9 cellular contexts compared by ENCODE assay signal in genomic region chr5:157994271-157994691, GRCh38.
DNase-seq lines count a peak whose midpoint lies in the region; ATAC-seq and TF ChIP-seq lines count a peak whose summit lies in the region.
"Had no signal": no experiment of that assay in that cellular context is flagged by ENCODE, and none has a peak within 500 bp of the region (broad histone marks: within the 10 kb centered on the region; RNA-seq: fewer than 3 reads in every experiment).

No MANE protein-coding gene starts in this region.

- no peaks in the 10 kb centered on the region for H3F3A ChIP-seq in PC-9 (ENCODE audit: insufficient read depth, low read depth)

- no peaks in the 10 kb centered on the region for H3K36me3 ChIP-seq in PC-9 (ENCODE audit: low read depth)
- H3K36me3 ChIP-seq: thoracic aorta had no signal

- H3K4me1 ChIP-seq in PC-9 (replicated peaks; ENCODE audit: insufficient read depth) = no peaks in the 10 kb centered on the region

- CTCF ChIA-PET in activated CD4-positive, alpha-beta T cell treated with anti-CD3 and anti-CD28 coated beads, Interleukin-2, amount 10 ng/mL, durations not matched to agents 7 days and 5 days (lab: Charles Lee) = interaction anchor here (1.0 kb wide), 1 partner anchor 17 kb away, joined by 3 read pairs; no protein-coding TSS in a partner anchor
- CTCF ChIA-PET in PC-9 (lab: Charles Lee) = interaction anchor here (0.7 to 0.8 kb wide), 2 partner anchors 230 to 669 kb away, joined by 4 to 6 read pairs; no protein-coding TSS in a partner anchor

- no peak overlapping the region for H2AFZ ChIP-seq in PC-9

- H3K27me3 Mint-ChIP-seq in activated CD4-positive, alpha-beta T cell treated with anti-CD3 and anti-CD28 coated beads, Interleukin-2, amount 10 ng/mL, durations not matched to agents 7 days and 5 days = peaks cover 47% of the 10 kb centered on the region

- H3K4me3 ChIP-seq in PC-9 = no peak overlapping the region
- H3K4me3 ChIP-seq: thoracic aorta had no signal

- no peak for TF ChIP-seq CTCF in PC-9 (conservative IDR thresholded peaks at IDR 0.05)

- no peaks in the 10 kb centered on the region for H4K20me1 ChIP-seq in PC-9 (ENCODE audit: insufficient read depth)

- H3K36me3 Mint-ChIP-seq in activated CD4-positive, alpha-beta T cell treated with anti-CD3 and anti-CD28 coated beads, Interleukin-2, amount 10 ng/mL, durations not matched to agents 7 days and 5 days (ENCODE audit: low read depth) = no peaks in the 10 kb centered on the region

- no peaks in the 10 kb centered on the region for H3K9me3 ChIP-seq in PC-9 (ENCODE audit: insufficient read depth, low read depth)
- H3K9me3 ChIP-seq: thoracic aorta had no signal

- H3K27ac ChIP-seq in PC-9 = no peak overlapping the region
- H3K27ac ChIP-seq: thoracic aorta had no signal

- no TSS peak for BruUV-seq in PC-9 (replicated peaks; lab: Mats Ljungman, UMichigan)

- H3K9me2 ChIP-seq in PC-9 (ENCODE audit: insufficient read depth) = no peaks in the 10 kb centered on the region

- ATAC-seq in sciatic nerve (peak; percentile 34), GM18511 (IDR thresholded peaks at IDR 0.05; ENCODE audit: unreplicated experiment) (no peak)

- peaks cover 19% of the 10 kb centered on the region for H3K4me1 Mint-ChIP-seq in activated CD4-positive, alpha-beta T cell treated with anti-CD3 and anti-CD28 coated beads, Interleukin-2, amount 10 ng/mL, durations not matched to agents 7 days and 5 days

- peak overlapping the region; percentile 23 for H3K4me3 Mint-ChIP-seq in activated CD4-positive, alpha-beta T cell treated with anti-CD3 and anti-CD28 coated beads, Interleukin-2, amount 10 ng/mL, durations not matched to agents 7 days and 5 days

- intact Hi-C loops in PC-9 (cut with micrococcal nuclease; ENCODE audit: unreplicated experiment) (loop anchor here (2.0 to 10.0 kb wide), 2 partner anchors 177 to 649 kb away; a partner anchor contains a TSS), sciatic nerve (cut with DNase I) (no loop called here)

- peak; percentile 63 for DNase-seq in activated CD4-positive, alpha-beta T cell treated with anti-CD3 and anti-CD28 coated beads, Interleukin-2, amount 10 ng/mL, durations not matched to agents 7 days and 5 days
- DNase-seq in activated CD4-positive, alpha-beta T cell treated with anti-CD3 and anti-CD28 coated beads, Interleukin-2, amount 50 U/mL, for 48 hours = no peak
- DNase-seq in PC-9 = peak in 1 of 2 experiments; percentile 40
- peak; percentile 78 for DNase-seq in central memory CD4-positive, alpha-beta T cell
- DNase-seq in sciatic nerve (ENCODE audit: low spot score) = no peak
- DNase-seq in NCI-H2227 treated with DMSO at 0.1 percent for 48 hours (lab: John Stamatoyannopoulos, UW) = no peak
- DNase-seq in HuH-7 (ENCODE audit: low spot score) = no peak

- no peak overlapping the region for H3K27ac Mint-ChIP-seq in activated CD4-positive, alpha-beta T cell treated with anti-CD3 and anti-CD28 coated beads, Interleukin-2, amount 10 ng/mL, durations not matched to agents 7 days and 5 days

- POLR2A ChIA-PET in activated CD4-positive, alpha-beta T cell treated with anti-CD3 and anti-CD28 coated beads, Interleukin-2, amount 10 ng/mL, durations not matched to agents 7 days and 5 days (lab: Charles Lee) = no interaction called here
- POLR2A ChIA-PET in PC-9 (lab: Charles Lee; ENCODE audit: unreplicated experiment) = no interaction called here

- no peaks in the 10 kb centered on the region for H3K9me3 Mint-ChIP-seq in activated CD4-positive, alpha-beta T cell treated with anti-CD3 and anti-CD28 coated beads, Interleukin-2, amount 10 ng/mL, durations not matched to agents 7 days and 5 days

- no peaks in the 10 kb centered on the region for H3K79me2 ChIP-seq in PC-9 (ENCODE audit: low read depth)

- 0 out of 2 replicates have a peak overlapping the region, but pooled peaks have one; percentile 18 for H3K4me2 ChIP-seq in PC-9

- no peaks in the 10 kb centered on the region for H3K27me3 ChIP-seq in PC-9 (ENCODE audit: insufficient read depth, low read depth)

Comparison
In these comparisons a context has a peak if more than half of its experiments do, and no peak if none do; other contexts are left out.
1. DNase-seq: peak in activated CD4-positive, alpha-beta T cell treated with anti-CD3 and anti-CD28 coated beads, Interleukin-2, amount 10 ng/mL, durations not matched to agents 7 days and 5 days (single experiment) and central memory CD4-positive, alpha-beta T cell (single experiment); none in activated CD4-positive, alpha-beta T cell treated with anti-CD3 and anti-CD28 coated beads, Interleukin-2, amount 50 U/mL, for 48 hours (0 of 2), sciatic nerve (single experiment), NCI-H2227 treated with DMSO at 0.1 percent for 48 hours (single experiment) and HuH-7 (single experiment).